In genomic region chr7:130879191-130879590, GRCh38 we compare ENCODE assay signal across 2 cellular contexts.
A peak's percentile ranks its signal among the peaks of the same experiment; 100 is the strongest.
TF ChIP-seq lines count a peak whose summit lies in the region.

No MANE protein-coding gene starts in this region.

TF ChIP-seq in SK-N-SH, 30 proteins besides CTCF, POLR2A, EP300 and RAD21 (continued from another document):
- no peak for TF ChIP-seq MAX (IDR thresholded peaks at IDR 0.05; ENCODE audit: low read depth)
- peak; percentile 43 for TF ChIP-seq PBX3 (IDR thresholded peaks at IDR 0.05)
- no peak for TF ChIP-seq ZBTB33 (IDR thresholded peaks at IDR 0.05; ENCODE audit: borderline replicate concordance, low read depth)
- no peak for TF ChIP-seq EZH2phosphoT487 (IDR thresholded peaks at IDR 0.05; ENCODE audit: borderline replicate concordance, low read depth)
- TF ChIP-seq REST (IDR thresholded peaks at IDR 0.05; ENCODE audit: low read depth, low read length): no peak
- no peak for TF ChIP-seq GABPA (IDR thresholded peaks at IDR 0.05; ENCODE audit: low read depth)
- no peak for TF ChIP-seq NRF1 (IDR thresholded peaks at IDR 0.05; ENCODE audit: low read depth, low read length)
- TF ChIP-seq JUND (IDR thresholded peaks at IDR 0.05): no peak; the same call in 1 of the 2 replicates

TF ChIP-seq in IMR-90, 13 proteins besides CTCF, POLR2A, EP300 and RAD21 (continued from another document):
- TF ChIP-seq USF2 (IDR thresholded peaks at IDR 0.05; ENCODE audit: low read depth, low read length): no peak
- TF ChIP-seq FOS (IDR thresholded peaks at IDR 0.05; ENCODE audit: low read depth, low read length): no peak
- no peak for TF ChIP-seq ELK1 (IDR thresholded peaks at IDR 0.05; ENCODE audit: borderline replicate concordance, low read depth, low read length)
- TF ChIP-seq NFE2L2 (IDR thresholded peaks at IDR 0.05; ENCODE audit: low read depth, low read length): no peak
- TF ChIP-seq CEBPB (IDR thresholded peaks at IDR 0.05; ENCODE audit: low read depth, low read length): no peak
- TF ChIP-seq RCOR1 (IDR thresholded peaks at IDR 0.05; ENCODE audit: insufficient replicate concordance, low read length): no peak
- no peak for TF ChIP-seq SMC3 (IDR thresholded peaks at IDR 0.05; ENCODE audit: low read depth, low read length)
- no peak for TF ChIP-seq MXI1 (IDR thresholded peaks at IDR 0.05; ENCODE audit: borderline replicate concordance, low read depth, low read length)
- TF ChIP-seq BHLHE40 (IDR thresholded peaks at IDR 0.05; ENCODE audit: low read depth, low read length): no peak
- TF ChIP-seq RFX5 (IDR thresholded peaks at IDR 0.05; ENCODE audit: low read depth, low read length): no peak
